13 cellular contexts compared by ENCODE assay signal in genomic region chr1:23582820-23583219, GRCh38.
"Had no signal": no experiment of that assay in that cellular context is flagged by ENCODE, and none has a peak within 500 bp of the region (broad histone marks: within the 10 kb centered on the region; RNA-seq: fewer than 3 reads in every experiment).

No MANE protein-coding gene starts in this region.

- ATAC-seq: activated CD4-positive, CD25-positive, alpha-beta regulatory T cell treated with anti-CD3 and anti-CD28 coated beads, Interleukin-2, amount 50 U/mL, for 24 hours had no signal

- H2AFZ ChIP-seq: hepatocyte had no signal

- H3K27ac ChIP-seq: hepatocyte, thoracic aorta, vagina had no signal

- H3K4me3 Mint-ChIP-seq: activated naive CD8-positive, alpha-beta T cell treated with anti-CD3 and anti-CD28 coated beads, Interleukin-2, amount 10 ng/mL, durations not matched to agents 7 days and 5 days; activated T-cell treated with anti-CD3 and anti-CD28 coated beads, Interleukin-2, amount 50 U/mL, for 24 hours; endodermal cell had no signal

- H3K27me3 ChIP-seq: hepatocyte, sigmoid colon, stomach, vagina had no signal

- H3K9me3 ChIP-seq: sigmoid colon, stomach, thoracic aorta, vagina had no signal

- H3K4me2 ChIP-seq: hepatocyte had no signal

- DNase-seq: activated gamma-delta T cell; activated naive CD8-positive, alpha-beta T cell treated with anti-CD3 and anti-CD28 coated beads, Interleukin-2, amount 10 ng/mL, durations not matched to agents 7 days and 5 days; activated T-cell treated with anti-CD3 and anti-CD28 coated beads, Interleukin-2, amount 50 U/mL, for 24 hours; anterior cingulate cortex; endodermal cell; erythroblast; sigmoid colon; stimulated activated CD4-positive, alpha-beta T cell treated with anti-CD3 and anti-CD28 coated beads, Interleukin-4, amount 100 ng/mL, for 24 hours; stomach had no signal

- H3K27me3 Mint-ChIP-seq: activated naive CD8-positive, alpha-beta T cell treated with anti-CD3 and anti-CD28 coated beads, Interleukin-2, amount 10 ng/mL, durations not matched to agents 7 days and 5 days; activated T-cell treated with anti-CD3 and anti-CD28 coated beads, Interleukin-2, amount 50 U/mL, for 24 hours had no signal

- H3K79me2 ChIP-seq: hepatocyte had no signal

- H3K4me3 ChIP-seq: hepatocyte, sigmoid colon, stomach, thoracic aorta, vagina had no signal

- H3K9me3 Mint-ChIP-seq: activated naive CD8-positive, alpha-beta T cell treated with anti-CD3 and anti-CD28 coated beads, Interleukin-2, amount 10 ng/mL, durations not matched to agents 7 days and 5 days; activated T-cell treated with anti-CD3 and anti-CD28 coated beads, Interleukin-2, amount 50 U/mL, for 24 hours; endodermal cell had no signal

- H3K36me3 Mint-ChIP-seq: activated naive CD8-positive, alpha-beta T cell treated with anti-CD3 and anti-CD28 coated beads, Interleukin-2, amount 10 ng/mL, durations not matched to agents 7 days and 5 days had no signal

- H3K27ac Mint-ChIP-seq: activated naive CD8-positive, alpha-beta T cell treated with anti-CD3 and anti-CD28 coated beads, Interleukin-2, amount 10 ng/mL, durations not matched to agents 7 days and 5 days; activated T-cell treated with anti-CD3 and anti-CD28 coated beads, Interleukin-2, amount 50 U/mL, for 24 hours; endodermal cell had no signal

- H3K36me3 ChIP-seq: sigmoid colon, stomach, thoracic aorta, vagina had no signal
